ENCODE assay signal across 28 cellular contexts in the genomic region with DNA sequence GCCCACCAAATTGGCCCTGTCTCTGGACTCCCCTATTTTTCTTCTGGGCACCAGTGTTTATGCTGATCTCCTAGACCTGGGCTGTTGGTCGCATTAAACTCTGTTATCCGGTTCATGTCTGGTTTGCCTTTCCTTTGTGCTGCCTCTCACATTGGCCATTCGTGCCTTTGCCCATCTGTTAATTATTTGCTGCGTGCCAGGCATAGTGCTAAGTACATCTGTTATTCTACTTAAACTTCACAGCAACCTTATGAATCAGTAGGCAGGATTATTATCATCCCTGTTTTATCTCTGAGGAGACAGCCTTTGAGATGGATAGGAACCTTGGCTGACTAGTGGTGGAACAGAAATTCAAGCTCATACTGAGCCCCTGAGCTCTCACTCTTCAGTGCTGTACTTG.
"Had no signal": no experiment of that assay in that cellular context is flagged by ENCODE, and none has a peak within 500 bp of the region (broad histone marks: within the 10 kb centered on the region; RNA-seq: fewer than 3 reads in every experiment).

No MANE protein-coding gene starts in this region.

- H3K4me3 ChIP-seq: adrenal gland, ascending aorta, coronary artery, dorsolateral prefrontal cortex, heart right ventricle, left lung, skin epidermis, testis, transverse colon had no signal

- DNase-seq: activated B cell treated with CpG ODN at 0.5 μM for 24 hours; activated CD4-positive, alpha-beta T cell treated with anti-CD3 and anti-CD28 coated beads, Interleukin-2, amount 50 U/mL, for 48 hours; activated CD8-positive, alpha-beta memory T cell treated with anti-CD3 and anti-CD28 coated beads for 24 hours; activated effector memory CD4-positive, alpha-beta T cell treated with Interleukin-2 at 50 U/mL for 16 hours; activated naive CD4-positive, alpha-beta T cell treated with anti-CD3 and anti-CD28 coated beads for 36 hours; activated naive CD8-positive, alpha-beta T cell treated with anti-CD3 and anti-CD28 coated beads for 36 hours; dorsolateral prefrontal cortex; effector memory CD4-positive, alpha-beta T cell; foreskin keratinocyte; heart right ventricle; kidney glomerular epithelial cell; left lung; mammary epithelial cell; naive B cell; nephron progenitor cell; stimulated activated CD4-positive, alpha-beta T cell treated with anti-CD3 and anti-CD28 coated beads, Interleukin-12 subunit alpha, Interleukin-12 subunit beta, amount 100 ng/mL, for 4 hours; stimulated activated CD4-positive, alpha-beta T cell treated with anti-CD3 and anti-CD28 coated beads, Interleukin-4, amount 100 ng/mL, for 1 hour; stimulated activated naive CD8-positive, alpha-beta T cell treated with anti-CD3 and anti-CD28 coated beads, Interleukin-15, Interleukin-2, amounts not matched to agents 100 U/mL and 50 U/mL, for 24 hours; testis; transverse colon had no signal

- H3K9me3 Mint-ChIP-seq: activated B cell treated with CpG ODN at 0.5 μM for 24 hours; activated naive CD4-positive, alpha-beta T cell treated with anti-CD3 and anti-CD28 coated beads for 36 hours; activated naive CD8-positive, alpha-beta T cell treated with anti-CD3 and anti-CD28 coated beads for 36 hours; nephron progenitor cell; T-helper 2 cell treated with Interferon-gamma antibody and Interleukin-4, amounts not matched to agents 5 μg/mL and 100 μg/mL, for 36 hours had no signal

- H3K4me3 Mint-ChIP-seq: activated B cell treated with CpG ODN at 0.5 μM for 24 hours; activated naive CD4-positive, alpha-beta T cell treated with anti-CD3 and anti-CD28 coated beads for 36 hours; activated naive CD8-positive, alpha-beta T cell treated with anti-CD3 and anti-CD28 coated beads for 36 hours; brain; naive B cell; nephron progenitor cell; T-helper 2 cell treated with Interferon-gamma antibody and Interleukin-4, amounts not matched to agents 5 μg/mL and 100 μg/mL, for 36 hours had no signal

- H3K4me1 Mint-ChIP-seq: activated B cell treated with CpG ODN at 0.5 μM for 24 hours; activated naive CD8-positive, alpha-beta T cell treated with anti-CD3 and anti-CD28 coated beads for 36 hours; naive B cell; nephron progenitor cell had no signal

- H3K27me3 Mint-ChIP-seq: brain had no signal

- H3K36me3 ChIP-seq: adrenal gland, ascending aorta, left lung, neutrophil, transverse colon had no signal

- H3K36me3 Mint-ChIP-seq: activated naive CD8-positive, alpha-beta T cell treated with anti-CD3 and anti-CD28 coated beads for 36 hours; naive B cell had no signal

- H3K27ac Mint-ChIP-seq: activated B cell treated with CpG ODN at 0.5 μM for 24 hours; activated naive CD4-positive, alpha-beta T cell treated with anti-CD3 and anti-CD28 coated beads for 36 hours; activated naive CD8-positive, alpha-beta T cell treated with anti-CD3 and anti-CD28 coated beads for 36 hours; progenitor cell of endocrine pancreas; T-helper 2 cell treated with Interferon-gamma antibody and Interleukin-4, amounts not matched to agents 5 μg/mL and 100 μg/mL, for 36 hours had no signal

- H3K27me3 ChIP-seq: adrenal gland, ascending aorta, foreskin keratinocyte, heart right ventricle, left lung, neutrophil, testis, transverse colon had no signal
